8 cellular contexts compared by ENCODE assay signal in the genomic region with DNA sequence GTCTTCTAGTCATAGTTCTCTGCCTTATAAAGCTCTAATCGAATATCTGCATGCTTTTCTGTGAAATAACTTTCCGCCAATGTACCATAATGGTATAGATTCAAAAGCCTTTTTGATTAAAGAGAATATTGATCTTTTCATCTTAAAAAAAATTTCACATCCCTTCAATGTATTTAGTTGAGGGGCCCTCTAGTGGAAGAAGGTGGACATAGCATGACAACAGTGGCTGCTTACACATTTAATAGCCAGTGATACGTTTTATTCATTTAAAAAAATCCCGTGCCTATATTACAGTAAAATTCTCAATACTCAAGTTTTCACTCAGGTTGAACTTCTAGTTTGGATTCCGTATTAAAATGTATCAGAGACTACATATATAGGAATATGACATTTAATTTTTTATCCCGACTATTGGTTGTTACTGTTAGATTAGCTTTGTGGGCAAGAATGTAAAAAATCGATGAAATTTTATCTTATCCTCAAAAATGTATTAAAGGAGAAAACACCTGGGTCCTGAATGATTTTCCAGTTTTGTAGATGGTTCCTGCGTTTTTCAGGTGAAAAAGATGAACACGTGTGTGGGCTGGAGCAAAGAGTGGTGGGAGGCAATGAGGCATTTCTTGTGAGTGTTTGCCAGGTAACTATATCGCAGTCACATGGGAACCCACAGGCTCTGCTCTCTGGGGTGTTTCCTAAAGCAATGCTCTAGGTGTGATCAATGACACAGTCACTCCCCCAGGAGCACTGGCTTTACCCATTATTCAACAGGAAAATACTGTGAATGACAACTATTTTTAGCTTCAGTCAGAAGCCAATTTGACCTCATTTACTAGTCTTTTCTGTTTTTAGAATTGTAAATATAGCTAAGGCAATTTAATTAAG. TPM values are rescaled to one million over a fixed set of nuclear protein-coding genes. Genes with fewer than 3 reads are reported as not detected.
DNase-seq lines count a peak whose midpoint lies in the region; ATAC-seq, FAIRE-seq and TF ChIP-seq lines count a peak whose summit lies in the region.

No MANE protein-coding gene starts in this region.

- H3K27ac ChIP-seq in A549 (no peak overlapping the region), PC-9 (no peak overlapping the region), neural cell (ENCODE audit: low read length) (no peak overlapping the region)

- TF ChIP-seq EP300 in A549 (IDR thresholded peaks at IDR 0.05) (no peak), neural cell (conservative IDR thresholded peaks at IDR 0.05; ENCODE audit: poor library complexity, severe bottlenecking) (no peak)

- 10% methylated on average over 10 of the region's 10 CpGs for WGBS in A549 (ENCODE audit: missing lambda C conversion rate)

- H3K79me2 ChIP-seq in PC-9 (ENCODE audit: low read depth) (no peaks in the 10 kb centered on the region), neural cell (replicated peaks; ENCODE audit: insufficient read depth, low read length) (no peaks in the 10 kb centered on the region)

- H3K27me3 ChIP-seq in PC-9 (ENCODE audit: insufficient read depth, low read depth) = peaks cover 7% of the 10 kb centered on the region; the same call in 1 of the 2 replicates
- H3K27me3 ChIP-seq in neural cell (ENCODE audit: insufficient read depth, low read depth, low read length) = no peaks in the 10 kb centered on the region

- TF ChIP-seq POLR2A in A549 (IDR thresholded peaks at IDR 0.05; ENCODE audit: low read length) = no peak

- no peaks in the 10 kb centered on the region for H3K4me1 ChIP-seq in A549
- no peaks in the 10 kb centered on the region for H3K4me1 ChIP-seq in PC-9 (replicated peaks; ENCODE audit: insufficient read depth)

- DNase-seq in A549 (ENCODE audit: low read depth in 1 of 2, low spot score in 1 of 2) = peak; percentile 43 to 45
- peak; percentile 19 for DNase-seq in G401 (ENCODE audit: low spot score)
- peak in 1 of 2 experiments; percentile 1 for DNase-seq in PC-9
- peak; percentile 20 to 52 for DNase-seq in dermis microvascular lymphatic vessel endothelial cell (ENCODE audit: low read depth in 2 of 2)
- DNase-seq in cortex of kidney (lab: John Stamatoyannopoulos, UW) = no peak

- no peaks in the 10 kb centered on the region for H3F3A ChIP-seq in PC-9 (ENCODE audit: insufficient read depth, low read depth)
- H3F3A ChIP-seq in neural cell (ENCODE audit: insufficient read depth, low read length, poor library complexity, severe bottlenecking) = no peaks in the 10 kb centered on the region

- H4K20me1 ChIP-seq in PC-9 (ENCODE audit: insufficient read depth) (no peaks in the 10 kb centered on the region), neural cell (ENCODE audit: insufficient read depth) (no peaks in the 10 kb centered on the region)

- no peak overlapping the region for H3K4me2 ChIP-seq in A549
- no peak overlapping the region for H3K4me2 ChIP-seq in PC-9
- no peak overlapping the region for H3K4me2 ChIP-seq in neural cell (ENCODE audit: low read length)

- ATAC-seq in A549 (peak in 1 of 2 experiments; percentile 62; a peak in 2 of 6 replicates), HG02884 (IDR thresholded peaks at IDR 0.05; ENCODE audit: unreplicated experiment) (peak; percentile 73), HG02840 (IDR thresholded peaks at IDR 0.05; ENCODE audit: low FRiP score, unreplicated experiment) (no peak)

- H3K36me3 ChIP-seq in PC-9 (ENCODE audit: low read depth) (no peaks in the 10 kb centered on the region), neural cell (ENCODE audit: insufficient read depth, low read length) (no peaks in the 10 kb centered on the region)

- intact Hi-C loops in PC-9 (cut with micrococcal nuclease; ENCODE audit: unreplicated experiment) = no loop called here

- H3K9ac ChIP-seq in neural cell (ENCODE audit: low read length) = no peak overlapping the region

- no peaks in the 10 kb centered on the region for H3K9me3 ChIP-seq in A549
- no peaks in the 10 kb centered on the region for H3K9me3 ChIP-seq in PC-9 (ENCODE audit: insufficient read depth, low read depth)
- no peaks in the 10 kb centered on the region for H3K9me3 ChIP-seq in neural cell (ENCODE audit: low read length)

- no peaks in the 10 kb centered on the region for H3K9me2 ChIP-seq in PC-9 (ENCODE audit: insufficient read depth)
- no peaks in the 10 kb centered on the region for H3K9me2 ChIP-seq in neural cell (ENCODE audit: insufficient read depth, low read length)

- no peak for FAIRE-seq in A549 (lab: Jason Lieb, UNC)

- POLR2A ChIA-PET in A549 (lab: Yijun Ruan, JAX) = no interaction called here
- POLR2A ChIA-PET in PC-9 (lab: Charles Lee; ENCODE audit: unreplicated experiment) = no interaction called here

- TF ChIP-seq RAD21 in A549 (conservative IDR thresholded peaks at IDR 0.05 in 1 of 2, IDR thresholded peaks at IDR 0.05 in 1 of 2) (peak; percentile 37 to 49; a peak in 4 of 5 replicates), neural cell (conservative IDR thresholded peaks at IDR 0.05) (peak; percentile 66)

- in situ Hi-C loops in G401 (cut with HindIII; ENCODE audit: low sequenced_read_pairs) = no loop called here

- H2AFZ ChIP-seq in PC-9 = no peak overlapping the region
- no peak overlapping the region for H2AFZ ChIP-seq in neural cell (ENCODE audit: low read depth, low read length)

- H3K4me3 ChIP-seq in A549 (no peak overlapping the region), PC-9 (no peak overlapping the region), neural cell (ENCODE audit: low read length) (no peak overlapping the region)

- CTCF ChIA-PET in A549 (lab: Yijun Ruan, JAX) (interaction anchor here (0.8 to 1.8 kb wide), 4 partner anchors 9 to 21 kb away, joined by 3 to 5 read pairs (median 4); no protein-coding TSS in a partner anchor), PC-9 (lab: Charles Lee) (no interaction called here)

- peak; percentile 67 for TF ChIP-seq CTCF in A549 (IDR thresholded peaks at IDR 0.05)
- peak; percentile 77 for TF ChIP-seq CTCF in PC-9 (conservative IDR thresholded peaks at IDR 0.05)
- TF ChIP-seq CTCF in neural cell (IDR thresholded peaks at IDR 0.05; ENCODE audit: poor library complexity, severe bottlenecking) = peak; percentile 77

- BruUV-seq in PC-9 (replicated peaks; lab: Mats Ljungman, UMichigan) = no TSS peak

TF ChIP-seq in A549, 52 proteins besides CTCF, POLR2A, EP300 and RAD21:
- no peak for TF ChIP-seq POLR2AphosphoS2 (conservative IDR thresholded peaks at IDR 0.05; ENCODE audit: low read length)
- TF ChIP-seq SMC3 (IDR thresholded peaks at IDR 0.05) = peak; percentile 42; the same call in 2 of the 3 replicates
- TF ChIP-seq, protein P1, sequence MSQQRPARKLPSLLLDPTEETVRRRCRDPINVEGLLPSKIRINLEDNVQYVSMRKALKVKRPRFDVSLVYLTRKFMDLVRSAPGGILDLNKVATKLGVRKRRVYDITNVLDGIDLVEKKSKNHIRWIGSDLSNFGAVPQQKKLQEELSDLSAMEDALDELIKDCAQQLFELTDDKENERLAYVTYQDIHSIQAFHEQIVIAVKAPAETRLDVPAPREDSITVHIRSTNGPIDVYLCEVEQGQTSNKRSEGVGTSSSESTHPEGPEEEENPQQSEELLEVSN (IDR thresholded peaks at IDR 0.05; ENCODE audit: borderline replicate concordance, low read depth) = no peak
- no peak for TF ChIP-seq CHD4 (IDR thresholded peaks at IDR 0.05; ENCODE audit: borderline replicate concordance)

TF ChIP-seq in neural cell, 6 proteins besides CTCF, POLR2A, EP300 and RAD21:
- TF ChIP-seq POLR2AphosphoS5 (IDR thresholded peaks at IDR 0.05) = no peak
- TF ChIP-seq SMC3 (conservative IDR thresholded peaks at IDR 0.05; ENCODE audit: poor library complexity) = peak; percentile 70

RNA-seq across cellular contexts. Expression of gene PNLIP, which starts 24.1 kb away (rescaled TPM):
- polyA plus RNA-seq in A549 (2011; rRNA removed) (not detected in 2 replicates), A549 (2017; fragmentation: RNase III; extraction: RNeasy Plus Mini Kit Qiagen cat#74134 plus additional on column Dnase treatment) (not detected in 3 replicates), neural cell (not detected in 2 replicates)
- not detected in 2 replicates for polyA plus RNA-seq in A549 (2012; cell fraction: cytosol; rRNA removed)
- not detected in 2 replicates for polyA plus RNA-seq in A549 (2012; cell fraction: nucleus; rRNA removed)
- polyA minus RNA-seq in A549 (2011; rRNA and poly(A)+ RNA removed) = not detected in 2 replicates
- total RNA-seq in G401 (2014; rRNA removed; shearing (Covaris generic)) = not detected in 2 replicates
- total RNA-seq in PC-9 (2021) (not detected in 2 replicates), dermis microvascular lymphatic vessel endothelial cell (not detected in 2 replicates)
- polyA minus RNA-seq in neural cell = not detected in 2 replicates
